ENCODE assay signal across 1 cellular context in genomic region chr7:1725766-1726630, GRCh38.
TF ChIP-seq lines count a peak whose summit lies in the region.

No MANE protein-coding gene starts in this region.

TF ChIP-seq in HepG2, 621 proteins besides CTCF, POLR2A, EP300 and RAD21 (continues in another document):
- TF ChIP-seq, protein P1, sequence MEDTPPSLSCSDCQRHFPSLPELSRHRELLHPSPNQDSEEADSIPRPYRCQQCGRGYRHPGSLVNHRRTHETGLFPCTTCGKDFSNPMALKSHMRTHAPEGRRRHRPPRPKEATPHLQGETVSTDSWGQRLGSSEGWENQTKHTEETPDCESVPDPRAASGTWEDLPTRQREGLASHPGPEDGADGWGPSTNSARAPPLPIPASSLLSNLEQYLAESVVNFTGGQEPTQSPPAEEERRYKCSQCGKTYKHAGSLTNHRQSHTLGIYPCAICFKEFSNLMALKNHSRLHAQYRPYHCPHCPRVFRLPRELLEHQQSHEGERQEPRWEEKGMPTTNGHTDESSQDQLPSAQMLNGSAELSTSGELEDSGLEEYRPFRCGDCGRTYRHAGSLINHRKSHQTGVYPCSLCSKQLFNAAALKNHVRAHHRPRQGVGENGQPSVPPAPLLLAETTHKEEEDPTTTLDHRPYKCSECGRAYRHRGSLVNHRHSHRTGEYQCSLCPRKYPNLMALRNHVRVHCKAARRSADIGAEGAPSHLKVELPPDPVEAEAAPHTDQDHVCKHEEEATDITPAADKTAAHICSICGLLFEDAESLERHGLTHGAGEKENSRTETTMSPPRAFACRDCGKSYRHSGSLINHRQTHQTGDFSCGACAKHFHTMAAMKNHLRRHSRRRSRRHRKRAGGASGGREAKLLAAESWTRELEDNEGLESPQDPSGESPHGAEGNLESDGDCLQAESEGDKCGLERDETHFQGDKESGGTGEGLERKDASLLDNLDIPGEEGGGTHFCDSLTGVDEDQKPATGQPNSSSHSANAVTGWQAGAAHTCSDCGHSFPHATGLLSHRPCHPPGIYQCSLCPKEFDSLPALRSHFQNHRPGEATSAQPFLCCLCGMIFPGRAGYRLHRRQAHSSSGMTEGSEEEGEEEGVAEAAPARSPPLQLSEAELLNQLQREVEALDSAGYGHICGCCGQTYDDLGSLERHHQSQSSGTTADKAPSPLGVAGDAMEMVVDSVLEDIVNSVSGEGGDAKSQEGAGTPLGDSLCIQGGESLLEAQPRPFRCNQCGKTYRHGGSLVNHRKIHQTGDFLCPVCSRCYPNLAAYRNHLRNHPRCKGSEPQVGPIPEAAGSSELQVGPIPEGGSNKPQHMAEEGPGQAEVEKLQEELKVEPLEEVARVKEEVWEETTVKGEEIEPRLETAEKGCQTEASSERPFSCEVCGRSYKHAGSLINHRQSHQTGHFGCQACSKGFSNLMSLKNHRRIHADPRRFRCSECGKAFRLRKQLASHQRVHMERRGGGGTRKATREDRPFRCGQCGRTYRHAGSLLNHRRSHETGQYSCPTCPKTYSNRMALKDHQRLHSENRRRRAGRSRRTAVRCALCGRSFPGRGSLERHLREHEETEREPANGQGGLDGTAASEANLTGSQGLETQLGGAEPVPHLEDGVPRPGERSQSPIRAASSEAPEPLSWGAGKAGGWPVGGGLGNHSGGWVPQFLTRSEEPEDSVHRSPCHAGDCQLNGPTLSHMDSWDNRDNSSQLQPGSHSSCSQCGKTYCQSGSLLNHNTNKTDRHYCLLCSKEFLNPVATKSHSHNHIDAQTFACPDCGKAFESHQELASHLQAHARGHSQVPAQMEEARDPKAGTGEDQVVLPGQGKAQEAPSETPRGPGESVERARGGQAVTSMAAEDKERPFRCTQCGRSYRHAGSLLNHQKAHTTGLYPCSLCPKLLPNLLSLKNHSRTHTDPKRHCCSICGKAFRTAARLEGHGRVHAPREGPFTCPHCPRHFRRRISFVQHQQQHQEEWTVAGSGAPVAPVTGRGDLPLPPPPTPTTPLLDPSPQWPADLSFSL (CRISPR knock-in tag; IDR thresholded peaks at IDR 0.05), result peak; percentile 84
- TF ChIP-seq FOXK2 (IDR thresholded peaks at IDR 0.05) (peak; percentile 10; the same call in 1 of the 2 replicates), CREB1 (IDR thresholded peaks at IDR 0.05) (no peak), CREB1 (CRISPR knock-in tag; IDR thresholded peaks at IDR 0.05) (no peak), SP1 (IDR thresholded peaks at IDR 0.05) (no peak), SP1 (CRISPR knock-in tag; IDR thresholded peaks at IDR 0.05) (no peak), ZNF770 (CRISPR knock-in tag; IDR thresholded peaks at IDR 0.05) (no peak), IRX3 (CRISPR knock-in tag; IDR thresholded peaks at IDR 0.05; ENCODE audit: borderline replicate concordance, low read depth) (no peak), ZNF790 (CRISPR knock-in tag; IDR thresholded peaks at IDR 0.05; ENCODE audit: borderline replicate concordance) (no peak), ZSCAN12 (CRISPR knock-in tag; IDR thresholded peaks at IDR 0.05) (no peak), ZNF230 (CRISPR knock-in tag; IDR thresholded peaks at IDR 0.05) (no peak), GPN1 (CRISPR knock-in tag; IDR thresholded peaks at IDR 0.05; ENCODE audit: borderline replicate concordance) (no peak), SYNCRIP (IDR thresholded peaks at IDR 0.05; ENCODE audit: insufficient read depth, low read depth, low read length) (no peak), FOXP1 (IDR thresholded peaks at IDR 0.05) (0 out of 2 replicates have a peak, but pooled peaks have one; percentile 15), FOXP1 (CRISPR knock-in tag; IDR thresholded peaks at IDR 0.05) (no peak), POLR2AphosphoS5 (IDR thresholded peaks at IDR 0.05; ENCODE audit: low read depth, low read length) (no peak), PRDM15 (CRISPR knock-in tag; IDR thresholded peaks at IDR 0.05) (no peak), BRD4 (CRISPR knock-in tag; IDR thresholded peaks at IDR 0.05) (no peak), LCORL (IDR thresholded peaks at IDR 0.05) (0 out of 2 replicates have a peak, but pooled peaks have one; percentile 15), LCORL (CRISPR knock-in tag; IDR thresholded peaks at IDR 0.05) (no peak), CBX2 (IDR thresholded peaks at IDR 0.05; ENCODE audit: low read depth, low read length) (no peak), CBX2 (CRISPR knock-in tag; IDR thresholded peaks at IDR 0.05; ENCODE audit: low read depth) (no peak), STAT5B (CRISPR knock-in tag; IDR thresholded peaks at IDR 0.05) (no peak), XRCC5 (optimal IDR thresholded peaks at IDR 0.05; ENCODE audit: low read length) (no peak)
- TF ChIP-seq, protein P2, sequence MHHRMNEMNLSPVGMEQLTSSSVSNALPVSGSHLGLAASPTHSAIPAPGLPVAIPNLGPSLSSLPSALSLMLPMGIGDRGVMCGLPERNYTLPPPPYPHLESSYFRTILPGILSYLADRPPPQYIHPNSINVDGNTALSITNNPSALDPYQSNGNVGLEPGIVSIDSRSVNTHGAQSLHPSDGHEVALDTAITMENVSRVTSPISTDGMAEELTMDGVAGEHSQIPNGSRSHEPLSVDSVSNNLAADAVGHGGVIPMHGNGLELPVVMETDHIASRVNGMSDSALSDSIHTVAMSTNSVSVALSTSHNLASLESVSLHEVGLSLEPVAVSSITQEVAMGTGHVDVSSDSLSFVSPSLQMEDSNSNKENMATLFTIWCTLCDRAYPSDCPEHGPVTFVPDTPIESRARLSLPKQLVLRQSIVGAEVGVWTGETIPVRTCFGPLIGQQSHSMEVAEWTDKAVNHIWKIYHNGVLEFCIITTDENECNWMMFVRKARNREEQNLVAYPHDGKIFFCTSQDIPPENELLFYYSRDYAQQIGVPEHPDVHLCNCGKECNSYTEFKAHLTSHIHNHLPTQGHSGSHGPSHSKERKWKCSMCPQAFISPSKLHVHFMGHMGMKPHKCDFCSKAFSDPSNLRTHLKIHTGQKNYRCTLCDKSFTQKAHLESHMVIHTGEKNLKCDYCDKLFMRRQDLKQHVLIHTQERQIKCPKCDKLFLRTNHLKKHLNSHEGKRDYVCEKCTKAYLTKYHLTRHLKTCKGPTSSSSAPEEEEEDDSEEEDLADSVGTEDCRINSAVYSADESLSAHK (CRISPR knock-in tag; IDR thresholded peaks at IDR 0.05; ENCODE audit: borderline replicate concordance), result no peak
- TF ChIP-seq, protein P3, sequence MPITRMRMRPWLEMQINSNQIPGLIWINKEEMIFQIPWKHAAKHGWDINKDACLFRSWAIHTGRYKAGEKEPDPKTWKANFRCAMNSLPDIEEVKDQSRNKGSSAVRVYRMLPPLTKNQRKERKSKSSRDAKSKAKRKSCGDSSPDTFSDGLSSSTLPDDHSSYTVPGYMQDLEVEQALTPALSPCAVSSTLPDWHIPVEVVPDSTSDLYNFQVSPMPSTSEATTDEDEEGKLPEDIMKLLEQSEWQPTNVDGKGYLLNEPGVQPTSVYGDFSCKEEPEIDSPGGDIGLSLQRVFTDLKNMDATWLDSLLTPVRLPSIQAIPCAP (CRISPR knock-in tag; IDR thresholded peaks at IDR 0.05; ENCODE audit: low read depth), result no peak
- TF ChIP-seq, protein P4, sequence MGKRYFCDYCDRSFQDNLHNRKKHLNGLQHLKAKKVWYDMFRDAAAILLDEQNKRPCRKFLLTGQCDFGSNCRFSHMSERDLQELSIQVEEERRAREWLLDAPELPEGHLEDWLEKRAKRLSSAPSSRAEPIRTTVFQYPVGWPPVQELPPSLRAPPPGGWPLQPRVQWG (CRISPR knock-in tag; IDR thresholded peaks at IDR 0.05; ENCODE audit: borderline replicate concordance, low read depth), result no peak
- TF ChIP-seq, protein P5, sequence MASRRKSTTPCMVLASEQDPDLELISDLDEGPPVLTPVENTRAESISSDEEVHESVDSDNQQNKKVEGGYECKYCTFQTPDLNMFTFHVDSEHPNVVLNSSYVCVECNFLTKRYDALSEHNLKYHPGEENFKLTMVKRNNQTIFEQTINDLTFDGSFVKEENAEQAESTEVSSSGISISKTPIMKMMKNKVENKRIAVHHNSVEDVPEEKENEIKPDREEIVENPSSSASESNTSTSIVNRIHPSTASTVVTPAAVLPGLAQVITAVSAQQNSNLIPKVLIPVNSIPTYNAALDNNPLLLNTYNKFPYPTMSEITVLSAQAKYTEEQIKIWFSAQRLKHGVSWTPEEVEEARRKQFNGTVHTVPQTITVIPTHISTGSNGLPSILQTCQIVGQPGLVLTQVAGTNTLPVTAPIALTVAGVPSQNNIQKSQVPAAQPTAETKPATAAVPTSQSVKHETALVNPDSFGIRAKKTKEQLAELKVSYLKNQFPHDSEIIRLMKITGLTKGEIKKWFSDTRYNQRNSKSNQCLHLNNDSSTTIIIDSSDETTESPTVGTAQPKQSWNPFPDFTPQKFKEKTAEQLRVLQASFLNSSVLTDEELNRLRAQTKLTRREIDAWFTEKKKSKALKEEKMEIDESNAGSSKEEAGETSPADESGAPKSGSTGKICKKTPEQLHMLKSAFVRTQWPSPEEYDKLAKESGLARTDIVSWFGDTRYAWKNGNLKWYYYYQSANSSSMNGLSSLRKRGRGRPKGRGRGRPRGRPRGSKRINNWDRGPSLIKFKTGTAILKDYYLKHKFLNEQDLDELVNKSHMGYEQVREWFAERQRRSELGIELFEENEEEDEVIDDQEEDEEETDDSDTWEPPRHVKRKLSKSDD (CRISPR knock-in tag; IDR thresholded peaks at IDR 0.05; ENCODE audit: low read depth), result no peak
